ENCODE assay signal across 29 cellular contexts in the genomic region with DNA sequence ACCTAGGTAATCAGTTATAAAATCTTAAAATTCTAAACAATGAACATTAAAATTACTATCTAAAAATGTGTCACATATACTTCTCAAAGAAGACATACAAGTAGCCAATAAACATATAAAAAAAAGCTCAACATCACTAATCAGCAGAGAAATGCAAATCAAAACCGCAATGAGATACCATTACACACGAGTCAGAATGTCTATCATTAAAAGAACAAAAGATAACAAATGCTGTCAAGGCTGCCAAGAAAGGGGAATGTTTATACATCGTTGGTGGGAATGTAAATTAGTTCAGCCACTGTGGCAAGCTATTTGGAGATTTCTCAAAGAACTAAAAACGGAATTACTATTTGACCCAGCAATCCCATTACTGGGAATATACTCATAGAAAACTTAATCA.
"Had no signal": no experiment of that assay in that cellular context is flagged by ENCODE, and none has a peak within 500 bp of the region (broad histone marks: within the 10 kb centered on the region; RNA-seq: fewer than 3 reads in every experiment).

No MANE protein-coding gene starts in this region.

- H3K27me3 Mint-ChIP-seq: activated T-helper 17 cell treated with anti-CD3 and anti-CD28 coated beads, Interleukin-2, amount 50 U/mL, for 72 hours had no signal

- H3K36me3 Mint-ChIP-seq: activated naive CD4-positive, alpha-beta T cell treated with anti-CD3 and anti-CD28 coated beads, Interleukin-2, amount 50 U/mL, for 72 hours; immature natural killer cell; mesothelial cell of epicardium; naive thymus-derived CD8-positive, alpha-beta T cell; neural progenitor cell; stimulated activated naive B cell treated with anti-CD40 and anti-IgM and Interleukin-4, amounts not matched to agents 10 μg/mL and 1 μg/mL and 100 μg/mL, for 72 hours had no signal

- ATAC-seq: activated naive CD4-positive, alpha-beta T cell treated with anti-CD3 and anti-CD28 coated beads, Interleukin-2, amount 50 U/mL, for 72 hours; activated T-helper 17 cell treated with anti-CD3 and anti-CD28 coated beads, Interleukin-2, amount 50 U/mL, for 72 hours; left ventricle myocardium superior; naive thymus-derived CD8-positive, alpha-beta T cell; sciatic nerve; stimulated activated naive B cell treated with anti-CD40 and anti-IgM and Interleukin-4, amounts not matched to agents 10 μg/mL and 1 μg/mL and 100 μg/mL, for 72 hours had no signal

- H3K36me3 ChIP-seq: neural progenitor cell, uterus had no signal

- H3K27me3 ChIP-seq: hepatocyte, neural progenitor cell, uterus had no signal

- H3K9me3 ChIP-seq: uterus had no signal

- H3K9me3 Mint-ChIP-seq: activated T-helper 17 cell treated with anti-CD3 and anti-CD28 coated beads, Interleukin-2, amount 50 U/mL, for 72 hours; mesothelial cell of epicardium; neural progenitor cell; T-helper 2 cell treated with Interferon-gamma antibody and Interleukin-4, amounts not matched to agents 5 μg/mL and 100 μg/mL, for 36 hours had no signal

- H3K4me1 ChIP-seq: uterus had no signal

- H3K4me1 Mint-ChIP-seq: activated T-helper 17 cell treated with anti-CD3 and anti-CD28 coated beads, Interleukin-2, amount 50 U/mL, for 72 hours; immature natural killer cell; mesothelial cell of epicardium; naive thymus-derived CD8-positive, alpha-beta T cell; stimulated activated naive B cell treated with anti-CD40 and anti-IgM and Interleukin-4, amounts not matched to agents 10 μg/mL and 1 μg/mL and 100 μg/mL, for 72 hours had no signal

- H2AFZ ChIP-seq: hepatocyte, neural progenitor cell had no signal

- H3K4me3 Mint-ChIP-seq: activated T-helper 17 cell treated with anti-CD3 and anti-CD28 coated beads, Interleukin-2, amount 50 U/mL, for 72 hours; immature natural killer cell; mesothelial cell of epicardium; naive thymus-derived CD8-positive, alpha-beta T cell; neural progenitor cell; stimulated activated naive B cell treated with anti-CD40 and anti-IgM and Interleukin-4, amounts not matched to agents 10 μg/mL and 1 μg/mL and 100 μg/mL, for 72 hours; T-helper 2 cell treated with Interferon-gamma antibody and Interleukin-4, amounts not matched to agents 5 μg/mL and 100 μg/mL, for 36 hours had no signal

- H3K9ac ChIP-seq: neural progenitor cell had no signal

- H3K27ac ChIP-seq: hepatocyte, neural progenitor cell, uterus had no signal

- H3K4me3 ChIP-seq: hepatocyte, neural progenitor cell, smooth muscle cell, uterus had no signal

- H3K27ac Mint-ChIP-seq: activated naive CD4-positive, alpha-beta T cell treated with anti-CD3 and anti-CD28 coated beads, Interleukin-2, amount 50 U/mL, for 72 hours; activated T-helper 17 cell treated with anti-CD3 and anti-CD28 coated beads, Interleukin-2, amount 50 U/mL, for 72 hours; immature natural killer cell; mesothelial cell of epicardium; naive thymus-derived CD8-positive, alpha-beta T cell; neural progenitor cell; stimulated activated naive B cell treated with anti-CD40 and anti-IgM and Interleukin-4, amounts not matched to agents 10 μg/mL and 1 μg/mL and 100 μg/mL, for 72 hours; T-helper 2 cell treated with Interferon-gamma antibody and Interleukin-4, amounts not matched to agents 5 μg/mL and 100 μg/mL, for 36 hours had no signal

- H3K79me2 ChIP-seq: hepatocyte had no signal

- H3K4me2 ChIP-seq: hepatocyte, neural progenitor cell, smooth muscle cell had no signal

- DNase-seq: activated CD4-positive, alpha-beta T cell treated with anti-CD3 and anti-CD28 coated beads for 1 hour; activated CD4-positive, alpha-beta T cell treated with anti-CD3 and anti-CD28 coated beads, Interleukin-2, amount 50 U/mL, for 1 hour; activated T-cell treated with anti-CD3 and anti-CD28 coated beads, Interleukin-2, amount 50 U/mL, for 1 hour; aorta; cerebellar nuclear complex; cortex of kidney; effector CD4-positive, alpha-beta T cell; foreskin melanocyte; glutamatergic neuron; immature natural killer cell; kidney glomerular epithelial cell; left ventricle myocardium superior; mammary epithelial cell; naive thymus-derived CD8-positive, alpha-beta T cell; stimulated activated CD4-positive, alpha-beta T cell treated with anti-CD3 and anti-CD28 coated beads, Interleukin-2, amount 100 ng/mL, for 48 hours; stimulated activated CD8-positive, alpha-beta memory T cell treated with anti-CD3 and anti-CD28 coated beads, Interleukin-4, amount 100 ng/mL, for 48 hours; stimulated activated naive B cell treated with anti-CD40 and anti-IgM and Interleukin-4, amounts not matched to agents 10 μg/mL and 1 μg/mL and 100 μg/mL, for 72 hours; trophoblast cell; uterus had no signal

- FAIRE-seq: bronchial epithelial cell, endometrium had no signal
